ENCODE assay signal across 19 cellular contexts in genomic region chr14:99251721-99252120, GRCh38. TPM values are rescaled to one million over a fixed set of nuclear protein-coding genes. Genes with fewer than 3 reads are reported as not detected.
DNase-seq lines count a peak whose midpoint lies in the region; ATAC-seq lines count a peak whose summit lies in the region.
"Had no signal": no experiment of that assay in that cellular context is flagged by ENCODE, and none has a peak within 500 bp of the region (broad histone marks: within the 10 kb centered on the region; RNA-seq: fewer than 3 reads in every experiment).

No MANE protein-coding gene starts in this region.

- H3K27ac ChIP-seq in thymus (ENCODE audit: low read depth), result peak overlapping the region; percentile 37
- H3K27ac ChIP-seq: hepatocyte, left ventricle myocardium inferior, sigmoid colon had no signal

- H3K27me3 Mint-ChIP-seq in activated naive CD4-positive, alpha-beta T cell treated with anti-CD3 and anti-CD28 coated beads, Interleukin-2, amount 50 U/mL, for 24 hours, result no peaks in the 10 kb centered on the region
- no peaks in the 10 kb centered on the region for H3K27me3 Mint-ChIP-seq in T-helper 17 cell
- H3K27me3 Mint-ChIP-seq in activated naive CD8-positive, alpha-beta T cell treated with anti-CD3 and anti-CD28 coated beads, Interleukin-2, amount 10 ng/mL, durations not matched to agents 7 days and 5 days, result no peaks in the 10 kb centered on the region

- H3K4me3 Mint-ChIP-seq in activated naive CD4-positive, alpha-beta T cell treated with anti-CD3 and anti-CD28 coated beads, Interleukin-2, amount 50 U/mL, for 24 hours, result peak overlapping the region; percentile 90
- peak overlapping the region; percentile 81 for H3K4me3 Mint-ChIP-seq in T-helper 17 cell
- H3K4me3 Mint-ChIP-seq in activated naive CD8-positive, alpha-beta T cell treated with anti-CD3 and anti-CD28 coated beads, Interleukin-2, amount 10 ng/mL, durations not matched to agents 7 days and 5 days, result peak overlapping the region; percentile 79
- H3K4me3 Mint-ChIP-seq: nephron, WTC11 had no signal

- H3K4me3 ChIP-seq in thymus (ENCODE audit: low read length), result no peak overlapping the region
- H3K4me3 ChIP-seq: hepatocyte, left ventricle myocardium inferior, sigmoid colon had no signal

- H3K27ac Mint-ChIP-seq in activated naive CD4-positive, alpha-beta T cell treated with anti-CD3 and anti-CD28 coated beads, Interleukin-2, amount 50 U/mL, for 24 hours, result peak overlapping the region; percentile 99
- peak overlapping the region; percentile 100 for H3K27ac Mint-ChIP-seq in T-helper 17 cell
- H3K27ac Mint-ChIP-seq in activated naive CD8-positive, alpha-beta T cell treated with anti-CD3 and anti-CD28 coated beads, Interleukin-2, amount 10 ng/mL, durations not matched to agents 7 days and 5 days, result peak overlapping the region; percentile 84
- H3K27ac Mint-ChIP-seq: nephron, WTC11 had no signal

- no peaks in the 10 kb centered on the region for H3K27me3 ChIP-seq in thymus (ENCODE audit: control insufficient read depth, insufficient read depth)

- H3K9me3 Mint-ChIP-seq in activated naive CD4-positive, alpha-beta T cell treated with anti-CD3 and anti-CD28 coated beads, Interleukin-2, amount 50 U/mL, for 24 hours, result no peaks in the 10 kb centered on the region
- no peaks in the 10 kb centered on the region for H3K9me3 Mint-ChIP-seq in activated naive CD8-positive, alpha-beta T cell treated with anti-CD3 and anti-CD28 coated beads, Interleukin-2, amount 10 ng/mL, durations not matched to agents 7 days and 5 days
- H3K9me3 Mint-ChIP-seq: nephron, WTC11 had no signal

- POLR2A ChIA-PET in activated naive CD8-positive, alpha-beta T cell treated with anti-CD3 and anti-CD28 coated beads, Interleukin-2, amount 10 ng/mL, durations not matched to agents 7 days and 5 days (lab: Charles Lee), result interaction anchor here (1.0 to 2.2 kb wide), 4 partner anchors 10 to 20 kb away, joined by 3 to 10 read pairs (median 6); partner anchors contain the start of gene BCL11B

- H3K36me3 ChIP-seq in thymus (ENCODE audit: control insufficient read depth, insufficient read depth), result peaks cover 82% of the 10 kb centered on the region
- H3K36me3 ChIP-seq: left ventricle myocardium inferior, sigmoid colon had no signal

- peaks cover 92% of the 10 kb centered on the region for H3K4me1 Mint-ChIP-seq in activated naive CD4-positive, alpha-beta T cell treated with anti-CD3 and anti-CD28 coated beads, Interleukin-2, amount 50 U/mL, for 24 hours
- H3K4me1 Mint-ChIP-seq in T-helper 17 cell, result peaks cover 80% of the 10 kb centered on the region
- H3K4me1 Mint-ChIP-seq in activated naive CD8-positive, alpha-beta T cell treated with anti-CD3 and anti-CD28 coated beads, Interleukin-2, amount 10 ng/mL, durations not matched to agents 7 days and 5 days, result peaks cover 88% of the 10 kb centered on the region

- DNase-seq in activated naive CD4-positive, alpha-beta T cell (lab: John Stamatoyannopoulos, UW), result no peak
- DNase-seq in T-helper 17 cell, result no peak
- peak; percentile 20 for DNase-seq in activated naive CD8-positive, alpha-beta T cell treated with anti-CD3 and anti-CD28 coated beads, Interleukin-2, amount 10 ng/mL, durations not matched to agents 7 days and 5 days
- DNase-seq in foreskin melanocyte, result no peak
- DNase-seq: DMS79; erythroblast; foreskin fibroblast; KG1; left ventricle myocardium inferior; NCI-H69; sigmoid colon; stimulated activated CD4-positive, alpha-beta T cell treated with anti-CD3 and anti-CD28 coated beads, Interleukin-15, amount 100 ng/mL, for 24 hours; T1000 had no signal

- H3K36me3 Mint-ChIP-seq in activated naive CD4-positive, alpha-beta T cell treated with anti-CD3 and anti-CD28 coated beads, Interleukin-2, amount 50 U/mL, for 24 hours, result peaks cover 12% of the 10 kb centered on the region
- peaks cover 4% of the 10 kb centered on the region for H3K36me3 Mint-ChIP-seq in T-helper 17 cell (ENCODE audit: low read depth)
- H3K36me3 Mint-ChIP-seq in activated naive CD8-positive, alpha-beta T cell treated with anti-CD3 and anti-CD28 coated beads, Interleukin-2, amount 10 ng/mL, durations not matched to agents 7 days and 5 days, result peaks cover 49% of the 10 kb centered on the region

- H3K9me3 ChIP-seq in T-helper 17 cell (ENCODE audit: control insufficient read depth, low read length, poor library complexity, severe bottlenecking) (no peaks in the 10 kb centered on the region), thymus (ENCODE audit: control insufficient read depth) (no peaks in the 10 kb centered on the region)
- H3K9me3 ChIP-seq: left ventricle myocardium inferior, sigmoid colon had no signal

- 97% methylated on average over 2 of the region's 2 CpGs for WGBS in thymus

- H3K4me1 ChIP-seq in thymus (ENCODE audit: control insufficient read depth, insufficient read depth, low read length), result peaks cover 27% of the 10 kb centered on the region

- ATAC-seq in T-helper 17 cell (no peak), HG03439 (IDR thresholded peaks at IDR 0.05; ENCODE audit: unreplicated experiment) (no peak)
- ATAC-seq in activated naive CD8-positive, alpha-beta T cell treated with anti-CD3 and anti-CD28 coated beads, Interleukin-2, amount 10 ng/mL, durations not matched to agents 7 days and 5 days (ENCODE audit: low read depth), result no peak
- ATAC-seq: WTC11 had no signal

RNA-seq across cellular contexts. Expression of gene BCL11B, which starts 20.3 kb away (rescaled TPM):
- total RNA-seq in T-helper 17 cell, result 100 to 1,000 TPM; 167 to 174 TPM
- total RNA-seq in activated naive CD8-positive, alpha-beta T cell treated with anti-CD3 and anti-CD28 coated beads, Interleukin-2, amount 10 ng/mL, durations not matched to agents 7 days and 5 days, result 100 to 1,000 TPM in 1 of 2 experiments, 10 to 100 TPM in 1; 99.5 to 104 TPM
- 15.1 TPM for polyA plus RNA-seq in thymus
